ENCODE assay signal across 8 cellular contexts in genomic region chr1:180912801-180913616, GRCh38. TPM values are rescaled to one million over a fixed set of nuclear protein-coding genes. Genes with fewer than 3 reads are reported as not detected.
DNase-seq lines count a peak whose midpoint lies in the region; ATAC-seq and TF ChIP-seq lines count a peak whose summit lies in the region.

A gene with protein sequence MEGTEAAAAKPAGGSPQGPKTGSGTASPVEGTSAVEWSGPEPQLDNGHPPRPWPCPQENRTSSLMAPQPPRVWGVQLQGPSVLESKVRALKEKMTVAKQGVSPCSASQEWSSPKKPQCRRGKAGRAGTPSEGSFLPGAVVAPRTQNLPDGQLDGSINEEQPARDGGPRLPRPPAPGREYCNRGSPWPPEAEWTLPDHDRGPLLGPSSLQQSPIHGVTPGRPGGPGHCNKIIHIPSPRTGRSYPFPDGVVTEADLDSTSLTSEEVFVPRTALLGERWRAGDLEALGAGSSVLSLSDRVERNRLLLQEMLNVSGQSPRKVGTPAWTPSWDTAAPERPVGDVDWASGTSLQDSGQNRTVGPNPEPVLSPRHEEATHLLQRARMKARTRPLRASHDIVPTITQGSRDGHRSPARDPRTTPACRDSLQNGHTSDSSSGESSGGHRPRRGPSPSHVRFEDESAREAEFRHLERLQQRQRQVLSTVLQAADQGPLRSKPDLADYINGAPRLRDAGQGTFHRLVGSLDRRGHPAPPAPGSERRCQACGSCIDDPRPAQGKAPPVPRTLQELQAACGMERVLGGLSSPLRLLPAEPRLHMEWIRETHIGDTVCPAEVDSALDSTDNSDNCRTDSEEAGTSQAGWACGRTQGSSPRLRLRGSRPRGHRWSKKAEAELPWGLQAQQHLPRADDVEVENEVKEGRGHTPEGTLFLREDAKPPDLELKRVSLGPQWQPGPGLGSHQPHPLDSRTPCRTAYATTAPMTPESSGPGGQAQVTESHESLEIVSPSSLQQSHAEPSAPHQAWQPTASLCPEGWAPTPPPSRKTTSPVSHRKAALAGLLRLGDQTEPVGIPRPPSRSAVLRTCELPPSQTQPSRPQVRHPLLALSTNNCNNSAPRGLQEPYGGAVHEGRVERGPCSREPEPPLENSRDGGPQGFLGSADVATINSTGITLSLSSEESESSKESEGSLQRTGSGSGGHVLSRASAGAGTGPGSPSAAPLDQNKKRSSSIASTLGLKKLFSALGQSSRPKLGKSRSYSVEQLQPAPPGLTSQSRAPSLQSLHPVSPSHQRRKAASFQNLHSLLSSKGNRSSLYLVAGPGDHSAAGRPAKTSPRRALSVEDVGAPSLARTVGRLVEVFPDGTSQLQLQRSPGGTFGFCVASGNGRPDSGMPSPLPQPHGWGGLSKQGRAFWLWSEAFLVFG (plus strand): TSS chr1:180912897. CDS start chr1:180913244, 347 bp downstream.

- CTCF ChIA-PET in T-cell (lab: Charles Lee) = no interaction called here

- ATAC-seq in T-cell (replicated peaks in 1 of 4) = no peak
- peak in 2 of 3 donors; percentile 45 to 48 for ATAC-seq in natural killer cell
- no peak for ATAC-seq in GM19328 (IDR thresholded peaks at IDR 0.05; ENCODE audit: unreplicated experiment)

- intact Hi-C loops in natural killer cell (cut with micrococcal nuclease) = no loop called here

- POLR2A ChIA-PET in T-cell (lab: Charles Lee) = no interaction called here

- no peak for TF ChIP-seq POLR2A in erythroblast (IDR thresholded peaks at IDR 0.05; ENCODE audit: low read length)

- no peaks in the 10 kb centered on the region for H3K9me3 Mint-ChIP-seq in T-cell
- H3K9me3 Mint-ChIP-seq in natural killer cell = no peaks in the 10 kb centered on the region

- TF ChIP-seq CTCF in fibroblast of the aortic adventitia (IDR thresholded peaks at IDR 0.05; ENCODE audit: insufficient read depth, low read length) (no peak), natural killer cell (IDR thresholded peaks at IDR 0.05) (no peak)

- H3K4me3 Mint-ChIP-seq in T-cell (peak within 1 kb of the TSS in 2 of 3 donors; percentile 46 to 62), natural killer cell (peak within 1 kb of the TSS; percentile 75)

- DNase-seq in SIG-M5 treated with dmso at 0.1 percent for 504 hours (lab: John Stamatoyannopoulos, UW; ENCODE audit: unreplicated experiment) (peak; percentile 13), SIG-M5 (lab: John Stamatoyannopoulos, UW) (no peak), T-cell (no peak), fibroblast of the aortic adventitia (ENCODE audit: low read depth) (peak; percentile 38), natural killer cell (no peak), kidney glomerular epithelial cell (lab: John Stamatoyannopoulos, UW) (no peak), erythroblast (lab: John Stamatoyannopoulos, UW) (no peak)

- no peak within 1 kb of the TSS for H3K27ac Mint-ChIP-seq in T-cell
- H3K27ac Mint-ChIP-seq in natural killer cell = no peak within 1 kb of the TSS

- H3K4me1 Mint-ChIP-seq in T-cell = peaks cover 0 to 16% (median 2%) of the 10 kb centered on the region in 3 donors
- peaks cover 0 to 3% of the 10 kb centered on the region in 2 donors for H3K4me1 Mint-ChIP-seq in natural killer cell

- H3K4me3 ChIP-seq in fibroblast of the aortic adventitia (ENCODE audit: low read depth, low read length) = peak within 1 kb of the TSS; percentile 72

- H3K27me3 Mint-ChIP-seq in T-cell (peaks cover 36 to 55% of the 10 kb centered on the region in 2 donors), natural killer cell (ENCODE audit: low read depth in 2 of 2) (peaks cover 29 to 32% of the 10 kb centered on the region in 2 donors)

- H3K36me3 Mint-ChIP-seq in T-cell (no peaks in the 10 kb centered on the region), natural killer cell (no peaks in the 10 kb centered on the region)

RNA-seq across cellular contexts. Expression of the gene that starts here (rescaled TPM):
- total RNA-seq in T-cell = under 1 TPM; 0.05 to 0.38 (median 0.20) TPM
- 9.7 and 10.6 TPM in 2 replicates for total RNA-seq in fibroblast of the aortic adventitia (ENCODE audit: low replicate concordance)
- total RNA-seq in natural killer cell = under 1 TPM; 0.09 to 0.80 (median 0.40) TPM

Comparison
In these comparisons a context has a peak if more than half of its experiments do, and no peak if none do; other contexts are left out.
1. DNase-seq: peak in SIG-M5 treated with dmso at 0.1 percent for 504 hours (single experiment) and fibroblast of the aortic adventitia (single experiment); none in SIG-M5 (single experiment), T-cell (0 of 34), natural killer cell (single experiment), kidney glomerular epithelial cell (single experiment) and erythroblast (0 of 2).
2. Peak in ATAC-seq in natural killer cell; RNA of the gene not detected or under 1 TPM.